Comparison of ENCODE assay signal across 10 cellular contexts in genomic region chr7:41699532-41699931, GRCh38. TPM values are rescaled to one million over a fixed set of nuclear protein-coding genes. Genes with fewer than 3 reads are reported as not detected.
DNase-seq lines count a peak whose midpoint lies in the region; ATAC-seq and TF ChIP-seq lines count a peak whose summit lies in the region.
"Had no signal": no experiment of that assay in that cellular context is flagged by ENCODE, and none has a peak within 500 bp of the region (broad histone marks: within the 10 kb centered on the region; RNA-seq: fewer than 3 reads in every experiment).

No MANE protein-coding gene starts in this region.

- no peak for TF ChIP-seq CTCF in DOHH2 (IDR thresholded peaks at IDR 0.05; ENCODE audit: low read depth, low read length, poor library complexity, severe bottlenecking)
- TF ChIP-seq CTCF in prostate gland (IDR thresholded peaks at IDR 0.05): no peak
- no peak for TF ChIP-seq CTCF in GM10266 (IDR thresholded peaks at IDR 0.05; ENCODE audit: control insufficient read depth, insufficient read depth, low read depth, missing control alignments)

- H3K36me3 Mint-ChIP-seq in naive thymus-derived CD8-positive, alpha-beta T cell: no peaks in the 10 kb centered on the region
- H3K36me3 Mint-ChIP-seq: activated naive CD8-positive, alpha-beta T cell treated with anti-CD3 and anti-CD28 coated beads, Interleukin-2, amount 10 ng/mL, durations not matched to agents 7 days and 5 days had no signal

- 3% methylated on average over 12 of the region's 12 CpGs for WGBS in right cardiac atrium
- WGBS in prostate gland: 4% methylated on average over 12 of the region's 12 CpGs

- H4K20me1 ChIP-seq in DOHH2 (ENCODE audit: control insufficient read depth, insufficient read depth, low read depth, low read length): no peaks in the 10 kb centered on the region

- ATAC-seq in right cardiac atrium: no peak
- no peak for ATAC-seq in naive thymus-derived CD8-positive, alpha-beta T cell

- no peaks in the 10 kb centered on the region; the same call in 1 of the 2 replicates for H3F3A ChIP-seq in DOHH2 (ENCODE audit: control insufficient read depth, insufficient read depth)

- peaks cover 5% of the 10 kb centered on the region for H3K4me1 ChIP-seq in DOHH2 (ENCODE audit: control insufficient read depth, low read length)
- H3K4me1 ChIP-seq in adipocyte (ENCODE audit: control insufficient read depth, insufficient read depth, low read length): peaks cover 45% of the 10 kb centered on the region
- H3K4me1 ChIP-seq in right cardiac atrium (ENCODE audit: control insufficient read depth, insufficient read depth, low read length): peaks cover 3% of the 10 kb centered on the region
- H3K4me1 ChIP-seq in prostate gland (replicated peaks): no peaks in the 10 kb centered on the region

- intact Hi-C loops in right cardiac atrium (cut with DNase I) (loop anchor here in 1 of 4 donors (10.0 kb wide), 1 partner anchor 695 kb away; no protein-coding TSS in a partner anchor), prostate gland (cut with DNase I) (loop anchor here (5.0 kb wide), 1 partner anchor 787 kb away; no protein-coding TSS in a partner anchor)

- no peaks in the 10 kb centered on the region for H3K79me2 ChIP-seq in DOHH2 (ENCODE audit: control insufficient read depth, low read length)

- H3K9me3 ChIP-seq in DOHH2 (ENCODE audit: control insufficient read depth, insufficient read depth, low read length) (no peaks in the 10 kb centered on the region), adipocyte (ENCODE audit: control insufficient read depth, low read length) (no peaks in the 10 kb centered on the region), right cardiac atrium (ENCODE audit: control insufficient read depth, low read length) (no peaks in the 10 kb centered on the region), prostate gland (no peaks in the 10 kb centered on the region)

- TF ChIP-seq POLR2A in prostate gland (IDR thresholded peaks at IDR 0.05): no peak

- peaks cover 33% of the 10 kb centered on the region for H3K27me3 ChIP-seq in DOHH2 (ENCODE audit: control insufficient read depth, low read length)
- no peaks in the 10 kb centered on the region for H3K27me3 ChIP-seq in adipocyte (replicated peaks; ENCODE audit: control insufficient read depth, insufficient read depth, low read length)
- H3K27me3 ChIP-seq in right cardiac atrium (ENCODE audit: control insufficient read depth, insufficient read depth): no peaks in the 10 kb centered on the region
- no peaks in the 10 kb centered on the region for H3K27me3 ChIP-seq in prostate gland (replicated peaks; ENCODE audit: insufficient read depth)

- peaks cover 47 to 72% (median 58%) of the 10 kb centered on the region in 5 donors for H3K27me3 Mint-ChIP-seq in naive thymus-derived CD8-positive, alpha-beta T cell

- H3K36me3 ChIP-seq in DOHH2 (ENCODE audit: control insufficient read depth, low read length) (no peaks in the 10 kb centered on the region), adipocyte (ENCODE audit: control insufficient read depth, insufficient read depth, low read length, severe bottlenecking) (no peaks in the 10 kb centered on the region), prostate gland (no peaks in the 10 kb centered on the region)

- peak overlapping the region; percentile 33 for H3K4me2 ChIP-seq in DOHH2 (ENCODE audit: low read length)

- no peaks in the 10 kb centered on the region for H3K9me3 Mint-ChIP-seq in naive thymus-derived CD8-positive, alpha-beta T cell
- H3K9me3 Mint-ChIP-seq: activated naive CD8-positive, alpha-beta T cell treated with anti-CD3 and anti-CD28 coated beads, Interleukin-2, amount 10 ng/mL, durations not matched to agents 7 days and 5 days had no signal

- POLR2A ChIA-PET in naive thymus-derived CD8-positive, alpha-beta T cell (lab: Charles Lee): no interaction called here

- no peak overlapping the region for H3K27ac ChIP-seq in DOHH2 (ENCODE audit: low read depth, low read length)
- H3K27ac ChIP-seq in right cardiac atrium (ENCODE audit: low read length): no peak overlapping the region
- H3K27ac ChIP-seq in prostate gland: peak overlapping the region; percentile 52

- no peaks in the 10 kb centered on the region for H3K9me2 ChIP-seq in DOHH2 (replicated peaks; ENCODE audit: control insufficient read depth, low read length)

- DNase-seq in adipocyte (ENCODE audit: low read depth) (peak; percentile 66), right cardiac atrium (peak in 1 of 3 donors; percentile 52), prostate gland (ENCODE audit: low spot score) (no peak), globus pallidus (ENCODE audit: low spot score) (no peak), GM10266 (ENCODE audit: extremely low spot score) (no peak)
- DNase-seq in stimulated activated CD4-positive, alpha-beta T cell treated with anti-CD3 and anti-CD28 coated beads, Interleukin-4, amount 100 ng/mL, for 24 hours: no peak
- no peak for DNase-seq in naive thymus-derived CD8-positive, alpha-beta T cell
- DNase-seq: activated naive CD8-positive, alpha-beta T cell treated with anti-CD3 and anti-CD28 coated beads, Interleukin-2, amount 10 ng/mL, durations not matched to agents 7 days and 5 days; DND-41 had no signal

- peak overlapping the region; percentile 86 for H3K9ac ChIP-seq in adipocyte (ENCODE audit: low read length)

- H3K4me1 Mint-ChIP-seq in naive thymus-derived CD8-positive, alpha-beta T cell: peaks cover 4 to 20% (median 16%) of the 10 kb centered on the region in 4 donors

- H3K4me3 ChIP-seq in DOHH2 (ENCODE audit: low read length) (peak overlapping the region; percentile 26; the same call in 1 of the 2 replicates), adipocyte (ENCODE audit: low read length) (peak overlapping the region; percentile 88), right cardiac atrium (ENCODE audit: low read length) (peak overlapping the region; percentile 70), prostate gland (peak overlapping the region; percentile 19 to 22)

- H3K27ac Mint-ChIP-seq in naive thymus-derived CD8-positive, alpha-beta T cell: no peak overlapping the region
- H3K27ac Mint-ChIP-seq: activated naive CD8-positive, alpha-beta T cell treated with anti-CD3 and anti-CD28 coated beads, Interleukin-2, amount 10 ng/mL, durations not matched to agents 7 days and 5 days had no signal

- H3K4me3 Mint-ChIP-seq in naive thymus-derived CD8-positive, alpha-beta T cell: peak overlapping the region in 3 of 10 donors; percentile 1 to 57 (median 43)

RNA-seq across cellular contexts. Expression of gene INHBA, which starts 3.4 kb away (rescaled TPM):
- total RNA-seq in right cardiac atrium (10 to 100 TPM; 21.9 to 66.4 (median 42.7) TPM), prostate gland (1 to 10 TPM in 1 of 2 donors, under 1 TPM in 1; 0.73 to 6.6 TPM)
- 3.3 TPM for polyA plus RNA-seq in right cardiac atrium
- not detected for total RNA-seq in naive thymus-derived CD8-positive, alpha-beta T cell
- polyA plus RNA-seq in naive thymus-derived CD8-positive, alpha-beta T cell: not detected
- total RNA-seq: activated naive CD8-positive, alpha-beta T cell treated with anti-CD3 and anti-CD28 coated beads, Interleukin-2, amount 10 ng/mL, durations not matched to agents 7 days and 5 days had no signal

Comparison
In these comparisons a context has a peak if more than half of its experiments do, and no peak if none do; other contexts are left out.
1. H3K27ac ChIP-seq: peak in prostate gland (2 of 2); none in DOHH2 (single experiment) and right cardiac atrium (single experiment).
2. H3K4me3 ChIP-seq: peak in every context shown above with its lines; median percentile 88 in adipocyte; 70 in right cardiac atrium; 26 in DOHH2; 20 in prostate gland.